In the genomic region with DNA sequence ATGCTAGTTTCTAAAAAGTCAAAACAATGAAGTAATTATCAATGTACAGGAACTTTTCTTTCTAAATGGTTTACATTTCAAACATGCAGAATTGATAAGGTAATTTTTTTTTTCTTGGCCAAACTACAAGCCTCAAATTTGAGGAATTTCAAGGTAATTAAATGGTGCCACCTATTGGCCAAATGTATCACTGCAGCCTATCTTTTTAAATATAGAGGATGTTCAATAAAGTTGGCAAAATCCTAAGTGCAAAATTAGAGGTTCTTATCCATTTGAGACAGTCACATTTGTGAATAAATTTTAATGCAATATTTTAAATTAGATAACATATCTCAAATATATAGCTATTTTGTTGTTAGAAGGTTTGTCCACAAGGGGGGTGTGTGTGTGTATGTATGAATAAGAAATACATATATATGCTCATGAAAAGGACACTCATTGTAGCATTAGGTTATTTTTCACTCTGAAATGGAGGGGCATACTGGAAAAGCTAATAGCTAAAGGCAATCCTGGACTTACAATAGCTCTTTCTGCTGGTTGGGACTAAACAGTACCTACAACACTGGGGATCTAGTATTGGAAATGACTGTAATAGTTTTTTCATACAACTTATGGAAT, we compare ENCODE assay signal across 8 cellular contexts. TPM values are rescaled to one million over a fixed set of nuclear protein-coding genes. Genes with fewer than 3 reads are reported as not detected.
DNase-seq lines count a peak whose midpoint lies in the region; ATAC-seq and TF ChIP-seq lines count a peak whose summit lies in the region.

No MANE protein-coding gene starts in this region.

- peak; percentile 78 to 82 (median 80) for TF ChIP-seq CTCF in gastroesophageal sphincter (IDR thresholded peaks at IDR 0.05)
- TF ChIP-seq CTCF in gastrocnemius medialis (IDR thresholded peaks at IDR 0.05 in 4 of 5, conservative IDR thresholded peaks at IDR 0.05 in 1 of 5): peak; percentile 57 to 93 (median 87)

- H3K9me2 ChIP-seq in Karpas-422 (replicated peaks; ENCODE audit: insufficient read depth, low read length): no peaks in the 10 kb centered on the region

- peak; percentile 39 for ATAC-seq in Right ventricle myocardium superior (ENCODE audit: poor library complexity)
- no peak for ATAC-seq in left ventricle myocardium superior
- ATAC-seq in gastroesophageal sphincter: no peak
- no peak for ATAC-seq in gastrocnemius medialis

- H3K9me3 ChIP-seq in Karpas-422 (ENCODE audit: low read length) (no peaks in the 10 kb centered on the region), gastroesophageal sphincter (no peaks in the 10 kb centered on the region), gastrocnemius medialis (no peaks in the 10 kb centered on the region)

- no peak for DNase-seq in Right ventricle myocardium superior
- no peak for DNase-seq in left ventricle myocardium superior
- peak; percentile 77 for DNase-seq in Karpas-422
- peak; percentile 11 for DNase-seq in T-helper 9 cell
- no peak for DNase-seq in gastrocnemius medialis
- no peak for DNase-seq in stimulated activated naive CD4-positive, alpha-beta T cell treated with Interleukin-2 at 50 U/mL for 16 hours (lab: John Stamatoyannopoulos, UW)
- DNase-seq in GDM1 (lab: John Stamatoyannopoulos, UW): no peak

- no peaks in the 10 kb centered on the region for H3K79me2 ChIP-seq in Karpas-422 (ENCODE audit: low read length)

- intact Hi-C loops in Right ventricle myocardium superior (cut with DNase I): loop anchor here (2.0 kb wide), 1 partner anchor 545 kb away; no protein-coding TSS in a partner anchor
- intact Hi-C loops in left ventricle myocardium superior (cut with micrococcal nuclease): loop anchor here (5.0 kb wide), 1 partner anchor 544 kb away; no protein-coding TSS in a partner anchor
- intact Hi-C loops in gastrocnemius medialis (cut with DNase I; ENCODE audit: low total_unique reads): loop anchor here (1.0 kb wide), 1 partner anchor 544 kb away; no protein-coding TSS in a partner anchor

- H3K27me3 ChIP-seq in Karpas-422 (ENCODE audit: low read length) (no peaks in the 10 kb centered on the region), gastroesophageal sphincter (no peaks in the 10 kb centered on the region), gastrocnemius medialis (no peaks in the 10 kb centered on the region)

- H3K27ac ChIP-seq in Karpas-422 (ENCODE audit: low read length): no peak overlapping the region
- no peak overlapping the region for H3K27ac ChIP-seq in gastroesophageal sphincter
- no peak overlapping the region for H3K27ac ChIP-seq in gastrocnemius medialis

- TF ChIP-seq EP300 in gastroesophageal sphincter (IDR thresholded peaks at IDR 0.05): no peak

- H2AFZ ChIP-seq in Karpas-422 (ENCODE audit: low read length): no peak overlapping the region

- H3K4me2 ChIP-seq in Karpas-422 (ENCODE audit: low read depth, low read length, poor library complexity, severe bottlenecking): no peak overlapping the region

- H3K4me1 ChIP-seq in Karpas-422 (ENCODE audit: low read length): peaks cover 12% of the 10 kb centered on the region
- peaks cover 0 to 8% (median 0%) of the 10 kb centered on the region in 3 donors for H3K4me1 ChIP-seq in gastroesophageal sphincter
- H3K4me1 ChIP-seq in gastrocnemius medialis: no peaks in the 10 kb centered on the region

- TF ChIP-seq POLR2A in gastroesophageal sphincter (IDR thresholded peaks at IDR 0.05): no peak
- no peak for TF ChIP-seq POLR2A in gastrocnemius medialis (IDR thresholded peaks at IDR 0.05)

- no peaks in the 10 kb centered on the region for H4K20me1 ChIP-seq in Karpas-422 (ENCODE audit: insufficient read depth, low read depth, low read length)

- no peak overlapping the region for H3K4me3 ChIP-seq in Karpas-422 (ENCODE audit: low read length)
- H3K4me3 ChIP-seq in gastroesophageal sphincter: no peak overlapping the region
- H3K4me3 ChIP-seq in gastrocnemius medialis: no peak overlapping the region

- no peaks in the 10 kb centered on the region for H3K36me3 ChIP-seq in Karpas-422 (ENCODE audit: insufficient read depth, low read length)
- H3K36me3 ChIP-seq in gastroesophageal sphincter: peaks cover 0 to 11% of the 10 kb centered on the region in 2 donors
- H3K36me3 ChIP-seq in gastrocnemius medialis: peaks cover 0 to 10% of the 10 kb centered on the region in 2 donors

- in situ Hi-C loops in gastrocnemius medialis (cut with MboI; ENCODE audit: low sequenced_read_pairs in 4 of 4): loop anchor here in 2 of 4 donors (5.0 to 10.0 kb wide), 2 partner anchors 544 to 547 kb away; no protein-coding TSS in a partner anchor

- no peak overlapping the region for H3K9ac ChIP-seq in Karpas-422 (ENCODE audit: low read length)

RNA-seq across cellular contexts. Expression of a gene that starts 26.2 kb away (rescaled TPM):
- 115 TPM for total RNA-seq in Right ventricle myocardium superior
- 113 TPM for total RNA-seq in left ventricle myocardium superior
- total RNA-seq in Karpas-422 (2014; rRNA removed; shearing (Covaris generic); ENCODE audit: low replicate concordance): 51.9 and 110 TPM in 2 replicates
- 100 to 1,000 TPM; 102 to 226 (median 152) TPM for total RNA-seq in gastroesophageal sphincter
- total RNA-seq in gastrocnemius medialis: 100 to 1,000 TPM; 140 to 205 (median 169) TPM

Comparison
In these comparisons a context has a peak if more than half of its experiments do, and no peak if none do; other contexts are left out.
1. DNase-seq: peak in Karpas-422 (single experiment) and T-helper 9 cell (single experiment); none in Right ventricle myocardium superior (single experiment), left ventricle myocardium superior (single experiment), gastrocnemius medialis (0 of 2), stimulated activated naive CD4-positive, alpha-beta T cell treated with Interleukin-2 at 50 U/mL for 16 hours (single experiment) and GDM1 (single experiment).